In the genomic region with DNA sequence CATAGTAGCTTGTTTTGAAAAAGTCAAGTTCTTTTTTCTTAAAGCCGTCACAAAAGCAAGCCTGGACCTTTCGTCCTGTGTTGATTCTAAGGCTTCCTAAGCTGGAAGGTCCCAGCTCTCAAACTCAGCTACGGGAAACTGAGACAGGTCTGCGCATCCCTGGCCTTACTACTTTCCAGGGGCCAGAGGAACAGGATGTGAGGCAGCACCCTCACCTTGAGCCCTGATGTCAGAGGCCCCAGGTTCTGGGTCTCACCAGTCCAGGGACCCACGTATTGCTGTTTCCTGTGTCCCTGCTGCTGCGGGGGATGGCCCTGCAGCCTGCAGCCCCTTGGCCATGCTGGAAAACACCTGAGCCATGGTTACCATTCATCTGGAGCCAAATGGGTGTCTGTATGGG, we compare ENCODE assay signal across 33 cellular contexts.
"Had no signal": no experiment of that assay in that cellular context is flagged by ENCODE, and none has a peak within 500 bp of the region (broad histone marks: within the 10 kb centered on the region; RNA-seq: fewer than 3 reads in every experiment).

No MANE protein-coding gene starts in this region.

- H3K27ac Mint-ChIP-seq: activated CD4-positive, alpha-beta memory T cell treated with anti-CD3 and anti-CD28 coated beads for 36 hours; activated naive CD4-positive, alpha-beta T cell treated with anti-CD3 and anti-CD28 coated beads, Interleukin-2, amount 10 ng/mL, durations not matched to agents 7 days and 5 days; activated naive CD8-positive, alpha-beta T cell treated with anti-CD3 and anti-CD28 coated beads, Interleukin-2, amount 10 ng/mL, durations not matched to agents 7 days and 5 days; brain; effector memory CD8-positive, alpha-beta T cell; naive thymus-derived CD4-positive, alpha-beta T cell; progenitor cell of endocrine pancreas; stimulated activated effector memory CD8-positive, alpha-beta T cell treated with anti-CD3 and anti-CD28 coated beads, Interleukin-12 subunit alpha, Interleukin-12 subunit beta, amount 100 ng/mL, for 72 hours; T-helper 1 cell treated with Interleukin-12 subunit alpha and Interleukin-12 subunit beta and Interleukin-4 antibody, amounts not matched to agents 30 μg/mL and 1 μg/mL, for 36 hours had no signal

- DNase-seq: activated CD4-positive, alpha-beta memory T cell treated with anti-CD3 and anti-CD28 coated beads for 36 hours; activated CD4-positive, alpha-beta T cell treated with anti-CD3 and anti-CD28 coated beads for 48 hours; activated gamma-delta T cell; activated naive CD4-positive, alpha-beta T cell treated with anti-CD3 and anti-CD28 coated beads, Interleukin-2, amount 10 ng/mL, durations not matched to agents 7 days and 5 days; activated naive CD8-positive, alpha-beta T cell treated with anti-CD3 and anti-CD28 coated beads, Interleukin-2, amount 10 ng/mL, durations not matched to agents 7 days and 5 days; activated T-cell treated with anti-CD3 and anti-CD28 coated beads for 4 hours; cerebellar nuclear complex; colonic mucosa; dorsolateral prefrontal cortex; effector memory CD8-positive, alpha-beta T cell; hippocampal formation; left cardiac atrium; mammary epithelial cell; midbrain; naive thymus-derived CD4-positive, alpha-beta T cell; retina; sigmoid colon; small intestine; stimulated activated CD4-positive, alpha-beta T cell treated with anti-CD3 and anti-CD28 coated beads, Interleukin-4, amount 100 ng/mL, for 24 hours; stimulated activated naive CD8-positive, alpha-beta T cell treated with anti-CD3 and anti-CD28 coated beads, Interleukin-15, amount 100 ng/mL, for 72 hours; substantia nigra; SW 1271; T-helper 9 cell; upper lobe of left lung; WERI-Rb-1 had no signal

- H3K9me3 Mint-ChIP-seq: activated CD4-positive, alpha-beta memory T cell treated with anti-CD3 and anti-CD28 coated beads for 36 hours; activated naive CD4-positive, alpha-beta T cell treated with anti-CD3 and anti-CD28 coated beads, Interleukin-2, amount 10 ng/mL, durations not matched to agents 7 days and 5 days; activated naive CD8-positive, alpha-beta T cell treated with anti-CD3 and anti-CD28 coated beads, Interleukin-2, amount 10 ng/mL, durations not matched to agents 7 days and 5 days; effector memory CD8-positive, alpha-beta T cell; naive thymus-derived CD4-positive, alpha-beta T cell; neural crest cell; stimulated activated effector memory CD8-positive, alpha-beta T cell treated with anti-CD3 and anti-CD28 coated beads, Interleukin-12 subunit alpha, Interleukin-12 subunit beta, amount 100 ng/mL, for 72 hours; stimulated activated naive CD8-positive, alpha-beta T cell treated with anti-CD3 and anti-CD28 coated beads, Interleukin-15, amount 100 ng/mL, for 72 hours; T-helper 1 cell treated with Interleukin-12 subunit alpha and Interleukin-12 subunit beta and Interleukin-4 antibody, amounts not matched to agents 30 μg/mL and 1 μg/mL, for 36 hours had no signal

- H3K4me3 ChIP-seq: ascending aorta, cardiac muscle cell, colonic mucosa, dorsolateral prefrontal cortex, gastroesophageal sphincter, sigmoid colon, upper lobe of left lung had no signal

- H3K27ac ChIP-seq: colonic mucosa, WERI-Rb-1 had no signal

- H3K36me3 Mint-ChIP-seq: activated CD4-positive, alpha-beta memory T cell treated with anti-CD3 and anti-CD28 coated beads for 36 hours; activated naive CD4-positive, alpha-beta T cell treated with anti-CD3 and anti-CD28 coated beads, Interleukin-2, amount 10 ng/mL, durations not matched to agents 7 days and 5 days; activated naive CD8-positive, alpha-beta T cell treated with anti-CD3 and anti-CD28 coated beads, Interleukin-2, amount 10 ng/mL, durations not matched to agents 7 days and 5 days; brain; naive thymus-derived CD4-positive, alpha-beta T cell; stimulated activated effector memory CD8-positive, alpha-beta T cell treated with anti-CD3 and anti-CD28 coated beads, Interleukin-12 subunit alpha, Interleukin-12 subunit beta, amount 100 ng/mL, for 72 hours had no signal

- H3K9me3 ChIP-seq: ascending aorta, colonic mucosa, gastroesophageal sphincter, sigmoid colon, upper lobe of left lung had no signal

- H3K36me3 ChIP-seq: ascending aorta, cardiac muscle cell, colonic mucosa, gastroesophageal sphincter, sigmoid colon, upper lobe of left lung, WERI-Rb-1 had no signal

- H3K27me3 Mint-ChIP-seq: activated naive CD8-positive, alpha-beta T cell treated with anti-CD3 and anti-CD28 coated beads, Interleukin-2, amount 10 ng/mL, durations not matched to agents 7 days and 5 days; stimulated activated naive CD8-positive, alpha-beta T cell treated with anti-CD3 and anti-CD28 coated beads, Interleukin-15, amount 100 ng/mL, for 72 hours had no signal

- H3K27me3 ChIP-seq: ascending aorta, cardiac muscle cell, colonic mucosa, dorsolateral prefrontal cortex, gastroesophageal sphincter, sigmoid colon, upper lobe of left lung had no signal

- H3K4me1 ChIP-seq: colonic mucosa had no signal

- H3K4me1 Mint-ChIP-seq: activated naive CD4-positive, alpha-beta T cell treated with anti-CD3 and anti-CD28 coated beads, Interleukin-2, amount 10 ng/mL, durations not matched to agents 7 days and 5 days; activated naive CD8-positive, alpha-beta T cell treated with anti-CD3 and anti-CD28 coated beads, Interleukin-2, amount 10 ng/mL, durations not matched to agents 7 days and 5 days; stimulated activated effector memory CD8-positive, alpha-beta T cell treated with anti-CD3 and anti-CD28 coated beads, Interleukin-12 subunit alpha, Interleukin-12 subunit beta, amount 100 ng/mL, for 72 hours; stimulated activated naive CD8-positive, alpha-beta T cell treated with anti-CD3 and anti-CD28 coated beads, Interleukin-15, amount 100 ng/mL, for 72 hours had no signal

- H3K4me3 Mint-ChIP-seq: activated CD4-positive, alpha-beta memory T cell treated with anti-CD3 and anti-CD28 coated beads for 36 hours; activated naive CD4-positive, alpha-beta T cell treated with anti-CD3 and anti-CD28 coated beads, Interleukin-2, amount 10 ng/mL, durations not matched to agents 7 days and 5 days; activated naive CD8-positive, alpha-beta T cell treated with anti-CD3 and anti-CD28 coated beads, Interleukin-2, amount 10 ng/mL, durations not matched to agents 7 days and 5 days; brain; effector memory CD8-positive, alpha-beta T cell; naive thymus-derived CD4-positive, alpha-beta T cell; neural crest cell; stimulated activated effector memory CD8-positive, alpha-beta T cell treated with anti-CD3 and anti-CD28 coated beads, Interleukin-12 subunit alpha, Interleukin-12 subunit beta, amount 100 ng/mL, for 72 hours; stimulated activated naive CD8-positive, alpha-beta T cell treated with anti-CD3 and anti-CD28 coated beads, Interleukin-15, amount 100 ng/mL, for 72 hours; T-helper 1 cell treated with Interleukin-12 subunit alpha and Interleukin-12 subunit beta and Interleukin-4 antibody, amounts not matched to agents 30 μg/mL and 1 μg/mL, for 36 hours had no signal
